In the genomic region with DNA sequence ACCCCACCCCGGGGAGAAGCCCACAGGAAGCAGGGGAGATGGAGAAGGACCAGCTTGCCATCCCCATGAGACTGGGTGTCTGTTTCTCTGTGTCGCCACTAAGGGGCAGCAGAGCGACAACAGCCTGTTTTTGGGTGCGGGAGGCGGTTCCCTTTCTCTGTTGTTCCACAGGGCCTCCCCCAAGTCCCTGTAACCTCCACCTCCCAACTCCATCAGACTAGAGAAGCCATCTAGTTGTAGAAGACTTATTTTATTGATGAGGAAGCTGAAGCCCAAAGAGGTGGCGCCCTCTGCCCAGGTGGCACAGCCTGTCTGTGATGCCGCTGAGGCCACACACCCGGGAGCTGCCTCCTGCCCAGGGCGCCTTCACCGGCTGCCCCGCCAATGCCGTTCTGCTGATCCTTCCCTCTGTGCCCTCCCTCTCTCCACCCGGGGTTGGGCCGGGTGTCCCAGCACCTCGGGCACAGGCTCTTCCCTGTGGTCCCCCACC, we compare ENCODE assay signal across 9 cellular contexts. TPM values are rescaled to one million over a fixed set of nuclear protein-coding genes. Genes with fewer than 3 reads are reported as not detected.
DNase-seq lines count a peak whose midpoint lies in the region; ATAC-seq and TF ChIP-seq lines count a peak whose summit lies in the region.
"Had no signal": no experiment of that assay in that cellular context is flagged by ENCODE, and none has a peak within 500 bp of the region (broad histone marks: within the 10 kb centered on the region; RNA-seq: fewer than 3 reads in every experiment).

No MANE protein-coding gene starts in this region.

- H3K27ac ChIP-seq in Peyer's patch = peak overlapping the region in 3 of 4 donors; percentile 90 to 99 (median 96)

- peak; percentile 58 for DNase-seq in Calu3
- DNase-seq in Peyer's patch = peak; percentile 62 to 84 (median 83)
- peak; percentile 45 for DNase-seq in activated T-helper 1 cell treated with Interleukin-2 at 50 U/mL for 16 hours (ENCODE audit: low read depth)
- peak; percentile 63 for DNase-seq in fibroblast of mammary gland (ENCODE audit: low read depth)
- DNase-seq in occipital lobe (lab: John Stamatoyannopoulos, UW) = peak; percentile 46

- no peaks in the 10 kb centered on the region for H3K9me3 Mint-ChIP-seq in Calu3 (ENCODE audit: low read depth, unreplicated experiment)

- no TSS peak for BruUV-seq in Calu3 (replicated peaks; lab: Mats Ljungman, UMichigan)

- intact Hi-C loops in Calu3 (cut with micrococcal nuclease; ENCODE audit: unreplicated experiment) = no loop called here

- H3K4me1 ChIP-seq in Peyer's patch = peaks cover 0 to 71% (median 7%) of the 10 kb centered on the region in 4 donors

- ATAC-seq in HG03280 (IDR thresholded peaks at IDR 0.05; ENCODE audit: unreplicated experiment) (peak; percentile 53), HG02973 (IDR thresholded peaks at IDR 0.05; ENCODE audit: unreplicated experiment) (no peak), GM19351 (IDR thresholded peaks at IDR 0.05; ENCODE audit: unreplicated experiment) (no peak)

- no peak overlapping the region for H3K4me3 Mint-ChIP-seq in Calu3 (ENCODE audit: low read depth, unreplicated experiment)

- TF ChIP-seq CTCF in Calu3 (IDR thresholded peaks at IDR 0.05; ENCODE audit: unreplicated experiment) = peak; percentile 41
- peak; percentile 37 to 91 (median 86) for TF ChIP-seq CTCF in Peyer's patch (IDR thresholded peaks at IDR 0.05)
- peak; percentile 84 for TF ChIP-seq CTCF in fibroblast of mammary gland (conservative IDR thresholded peaks at IDR 0.05; ENCODE audit: control insufficient read depth, insufficient read depth, low read depth, low read length)

- peak; percentile 41 to 52 for TF ChIP-seq POLR2A in Peyer's patch (IDR thresholded peaks at IDR 0.05)

- no peaks in the 10 kb centered on the region for H3K27me3 ChIP-seq in Peyer's patch

- H3K4me1 Mint-ChIP-seq in Calu3 (ENCODE audit: low read depth, unreplicated experiment) = peaks cover 29% of the 10 kb centered on the region

- H3K9me3 ChIP-seq in Peyer's patch = no peaks in the 10 kb centered on the region

- no peaks in the 10 kb centered on the region for H3K36me3 ChIP-seq in Peyer's patch

- no peak overlapping the region for H3K27ac Mint-ChIP-seq in Calu3 (ENCODE audit: unreplicated experiment)

- CTCF ChIA-PET in Calu3 (lab: Charles Lee) = interaction anchor here (0.7 to 1.7 kb wide), 5 partner anchors 11 to 95 kb away, joined by 3 to 6 read pairs (median 3); partner anchors contain the start of gene DISP2

- H3K4me3 ChIP-seq in Peyer's patch (peak overlapping the region in 2 of 4 donors; percentile 30 to 31), fibroblast of mammary gland (ENCODE audit: control insufficient read depth, low read depth, low read length) (no peak overlapping the region)

- peaks cover 14% of the 10 kb centered on the region for H3K36me3 Mint-ChIP-seq in Calu3 (ENCODE audit: insufficient read depth, unreplicated experiment)

- H3K27me3 Mint-ChIP-seq in Calu3 (ENCODE audit: unreplicated experiment) = no peaks in the 10 kb centered on the region

RNA-seq across cellular contexts. Expression of gene CCDC9B, which starts 3.9 kb away (rescaled TPM):
- 85.6 and 102 TPM in 2 replicates for total RNA-seq in Calu3 (2022)
- 10 to 100 TPM; 14.4 to 55.6 (median 37.7) TPM for total RNA-seq in Peyer's patch
- 1.6 TPM for total RNA-seq in occipital lobe

RNA-seq across cellular contexts. Expression of gene PHGR1, which starts 6.2 kb away (rescaled TPM):
- total RNA-seq in Calu3 (2022) (not detected in 2 replicates), Peyer's patch (1,000 to 10,000 TPM in 3 of 4 donors, 100 to 1,000 TPM in 1; 519 to 6,265 (median 3,022) TPM), occipital lobe (not detected)
- total RNA-seq: T-helper 1 cell treated with Interleukin-12 subunit alpha and Interleukin-12 subunit beta and Interleukin-4 antibody, amounts not matched to agents 30 ng/mL and 1 ng/mL, for 36 hours had no signal

RNA-seq across cellular contexts. Expression of gene DISP2, which starts 13.3 kb away (rescaled TPM):
- total RNA-seq in Calu3 (2022) (1.1 and 1.3 TPM in 2 replicates), Peyer's patch (10 to 100 TPM in 1 of 4 donors, 1 to 10 TPM in 3; 1.7 to 27.5 (median 7.4) TPM), occipital lobe (9.2 TPM)

RNA-seq across cellular contexts. Expression of gene INAFM2, which starts 21.2 kb away (rescaled TPM):
- 14.3 and 16.6 TPM in 2 replicates for total RNA-seq in Calu3 (2022)
- 10 to 100 TPM in 1 of 4 donors, 1 to 10 TPM in 3; 6.2 to 10.7 (median 8.9) TPM for total RNA-seq in Peyer's patch
- total RNA-seq in occipital lobe = 14.8 TPM

RNA-seq across cellular contexts. Expression of gene PLCB2, which starts 36.9 kb away (rescaled TPM):
- total RNA-seq in Calu3 (2022) (37.3 and 43.1 TPM in 2 replicates), Peyer's patch (100 to 1,000 TPM in 1 of 4 donors, 10 to 100 TPM in 3; 12.3 to 101 (median 15.7) TPM), occipital lobe (3.3 TPM)

Comparison
In these comparisons a context has a peak if more than half of its experiments do, and no peak if none do; other contexts are left out.
1. RNA of gene PHGR1, which starts 6.2 kb away (total RNA-seq): 519 to 6,265 TPM in Peyer's patch; not detected in Calu3 and not detected in occipital lobe (single experiment); every median in the first group is over 100 times any median in the second.
2. Peak in every context shown above with its lines, with median percentiles within 50 percentile points of each other: DNase-seq and CTCF ChIP-seq.